23 cellular contexts compared by ENCODE assay signal in the genomic region with DNA sequence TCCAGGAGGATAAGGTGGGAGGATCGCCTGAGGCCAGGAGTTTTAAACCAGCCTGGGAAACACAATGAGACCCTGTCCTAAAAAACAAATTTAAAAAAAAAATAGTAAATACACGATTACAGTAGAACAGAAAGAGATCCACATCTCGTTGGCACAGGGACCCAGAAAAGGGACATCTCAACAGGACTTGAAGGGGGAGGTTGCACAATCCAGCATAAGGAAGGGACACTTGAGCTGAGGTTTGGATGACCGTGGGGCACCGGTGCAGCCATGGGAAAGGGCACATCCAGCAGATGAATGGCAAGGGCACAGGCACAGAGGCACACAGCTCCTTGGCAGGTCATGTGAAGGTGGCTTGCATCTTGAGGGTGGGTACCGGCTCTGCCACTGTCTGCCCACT. TPM values are rescaled to one million over a fixed set of nuclear protein-coding genes. Genes with fewer than 3 reads are reported as not detected.
"Had no signal": no experiment of that assay in that cellular context is flagged by ENCODE, and none has a peak within 500 bp of the region (broad histone marks: within the 10 kb centered on the region; RNA-seq: fewer than 3 reads in every experiment).

No MANE protein-coding gene starts in this region.

- H2AFZ ChIP-seq: hepatocyte had no signal

- H3K4me3 ChIP-seq: heart right ventricle, hepatocyte, left ventricle myocardium inferior, lung, pancreas, prostate gland, sigmoid colon, spleen, tibial nerve, upper lobe of left lung had no signal

- H3K27me3 ChIP-seq: pancreas had no signal

- DNase-seq: heart right ventricle; islet precursor cell; left ventricle myocardium inferior; mesendoderm; naive B cell; natural killer cell; nephron progenitor cell; nucleus accumbens; pancreas; retina; right cardiac atrium; sigmoid colon; small intestine; spleen; stimulated activated CD4-positive, alpha-beta T cell treated with anti-CD3 and anti-CD28 coated beads, Interleukin-4, amount 100 ng/mL, for 24 hours; stimulated activated naive CD4-positive, alpha-beta T cell; upper lobe of left lung had no signal

- H3K27ac ChIP-seq: heart right ventricle, hepatocyte, left ventricle myocardium inferior, pancreas, prostate gland, sigmoid colon, spleen, tibial nerve, upper lobe of left lung had no signal

- H3K9me3 ChIP-seq: pancreas, prostate gland had no signal

- ATAC-seq: heart right ventricle; natural killer cell; pancreas; right cardiac atrium; stimulated activated effector memory CD8-positive, alpha-beta T cell treated with anti-CD3 and anti-CD28 coated beads, Interleukin-12 subunit alpha, Interleukin-12 subunit beta, amount 100 ng/mL, for 72 hours had no signal

- FAIRE-seq: pancreas, small intestine, urothelium cell line had no signal

- H3K79me2 ChIP-seq: hepatocyte had no signal

- H3K4me1 ChIP-seq: heart right ventricle, pancreas, prostate gland, sigmoid colon, spleen, tibial nerve, upper lobe of left lung had no signal

- H3K36me3 ChIP-seq: heart right ventricle, left ventricle myocardium inferior, pancreas, prostate gland, sigmoid colon, spleen, tibial nerve, upper lobe of left lung had no signal

- H3K4me2 ChIP-seq: hepatocyte had no signal

RNA-seq across cellular contexts. Expression of gene TRIM67, which starts 20.5 kb away (rescaled TPM):
- total RNA-seq: natural killer cell had no signal
- polyA plus RNA-seq: heart right ventricle, hepatocyte had no signal
